Comparison of ENCODE assay signal across 35 cellular contexts in genomic region chr16:50056226-50056625, GRCh38.
"Had no signal": no experiment of that assay in that cellular context is flagged by ENCODE, and none has a peak within 500 bp of the region (broad histone marks: within the 10 kb centered on the region; RNA-seq: fewer than 3 reads in every experiment).

No MANE protein-coding gene starts in this region.

- H3K9me3 Mint-ChIP-seq: activated T-helper 17 cell treated with anti-CD3 and anti-CD28 coated beads, Interleukin-2, amount 50 U/mL, for 72 hours; effector memory CD8-positive, alpha-beta T cell had no signal

- H3K4me1 Mint-ChIP-seq: activated B cell treated with CpG ODN at 0.5 μM for 24 hours; activated T-helper 17 cell treated with anti-CD3 and anti-CD28 coated beads, Interleukin-2, amount 50 U/mL, for 72 hours; central memory CD8-positive, alpha-beta T cell had no signal

- H3K27ac ChIP-seq: brain microvascular endothelial cell, coronary artery, dorsolateral prefrontal cortex, epithelial cell of prostate, esophagus squamous epithelium, gastroesophageal sphincter, WERI-Rb-1 had no signal

- H3K4me3 Mint-ChIP-seq: activated B cell treated with CpG ODN at 0.5 μM for 24 hours; activated CD8-positive, alpha-beta T cell treated with anti-CD3 and anti-CD28 coated beads for 36 hours; activated naive CD8-positive, alpha-beta T cell; activated T-cell treated with anti-CD3 and anti-CD28 coated beads, Interleukin-2, amount 50 U/mL, for 4 hours; activated T-helper 17 cell treated with anti-CD3 and anti-CD28 coated beads, Interleukin-2, amount 50 U/mL, for 72 hours; central memory CD8-positive, alpha-beta T cell; dendritic cell treated with granulocyte-macrophage colony-stimulating factor and Interleukin-4, amounts not matched to agents 40 ng/mL and 50 ng/mL, for 4 days; effector memory CD8-positive, alpha-beta T cell; T-helper 2 cell treated with Interferon-gamma antibody and Interleukin-4, amounts not matched to agents 5 μg/mL and 100 μg/mL, for 36 hours had no signal

- H3K27ac Mint-ChIP-seq: activated B cell treated with CpG ODN at 0.5 μM for 24 hours; activated CD8-positive, alpha-beta T cell treated with anti-CD3 and anti-CD28 coated beads for 36 hours; activated naive CD8-positive, alpha-beta T cell; activated T-helper 17 cell treated with anti-CD3 and anti-CD28 coated beads, Interleukin-2, amount 50 U/mL, for 72 hours; dendritic cell treated with granulocyte-macrophage colony-stimulating factor and Interleukin-4, amounts not matched to agents 40 ng/mL and 50 ng/mL, for 4 days; effector memory CD8-positive, alpha-beta T cell; T-helper 2 cell treated with Interferon-gamma antibody and Interleukin-4, amounts not matched to agents 5 μg/mL and 100 μg/mL, for 36 hours had no signal

- H3K27me3 ChIP-seq: brain microvascular endothelial cell, dorsolateral prefrontal cortex, esophagus squamous epithelium, gastroesophageal sphincter had no signal

- ATAC-seq: activated CD4-positive, CD25-positive, alpha-beta regulatory T cell treated with anti-CD3 and anti-CD28 coated beads, Interleukin-2, amount 50 U/mL, for 24 hours; activated CD8-positive, alpha-beta T cell treated with anti-CD3 and anti-CD28 coated beads for 36 hours; activated T-cell treated with anti-CD3 and anti-CD28 coated beads, Interleukin-2, amount 50 U/mL, for 4 hours; activated T-helper 17 cell treated with anti-CD3 and anti-CD28 coated beads, Interleukin-2, amount 50 U/mL, for 72 hours; effector memory CD8-positive, alpha-beta T cell; gastroesophageal sphincter had no signal

- FAIRE-seq: astrocyte, bronchial epithelial cell, endometrium, endothelial cell of umbilical vein had no signal

- H3K36me3 ChIP-seq: brain microvascular endothelial cell, esophagus squamous epithelium, gastroesophageal sphincter, WERI-Rb-1 had no signal

- H3K4me1 ChIP-seq: esophagus squamous epithelium, gastroesophageal sphincter had no signal

- H3K27me3 Mint-ChIP-seq: activated naive CD8-positive, alpha-beta T cell; activated T-helper 17 cell treated with anti-CD3 and anti-CD28 coated beads, Interleukin-2, amount 50 U/mL, for 72 hours; dendritic cell treated with granulocyte-macrophage colony-stimulating factor and Interleukin-4, amounts not matched to agents 40 ng/mL and 50 ng/mL, for 4 days had no signal

- DNase-seq: activated B cell treated with CpG ODN at 0.5 μM for 24 hours; activated CD4-positive, alpha-beta T cell treated with anti-CD3 and anti-CD28 coated beads for 48 hours; activated CD4-positive, alpha-beta T cell treated with anti-CD3 and anti-CD28 coated beads, Interleukin-2, amount 50 U/mL, for 1 hour; activated CD4-positive, alpha-beta T cell treated with anti-CD3 and anti-CD28 coated beads, Interleukin-2, amount 50 U/mL, for 48 hours; activated CD8-positive, alpha-beta memory T cell treated with anti-CD3 and anti-CD28 coated beads for 24 hours; activated CD8-positive, alpha-beta T cell treated with anti-CD3 and anti-CD28 coated beads for 36 hours; activated effector memory CD4-positive, alpha-beta T cell treated with Interleukin-2 at 50 U/mL for 16 hours; activated gamma-delta T cell treated with Interleukin-2 at 50 U/mL for 16 hours; activated naive CD4-positive, alpha-beta T cell treated with anti-CD3 and anti-CD28 coated beads, Interleukin-2, amount 50 U/mL, for 16 hours; activated naive CD4-positive, alpha-beta T cell treated with Interleukin-2 at 50 U/mL for 16 hours; activated T-cell treated with anti-CD3 and anti-CD28 coated beads, Interleukin-2, amount 50 U/mL, for 4 hours; amniotic stem cell; anterior cingulate cortex; brain microvascular endothelial cell; dorsolateral prefrontal cortex; effector memory CD8-positive, alpha-beta T cell; esophagus squamous epithelium; foreskin melanocyte; head of caudate nucleus; hippocampal formation; T1000; WERI-Rb-1 had no signal

- H3K4me3 ChIP-seq: coronary artery, dorsolateral prefrontal cortex, esophagus squamous epithelium, gastroesophageal sphincter had no signal
